In the genomic region with DNA sequence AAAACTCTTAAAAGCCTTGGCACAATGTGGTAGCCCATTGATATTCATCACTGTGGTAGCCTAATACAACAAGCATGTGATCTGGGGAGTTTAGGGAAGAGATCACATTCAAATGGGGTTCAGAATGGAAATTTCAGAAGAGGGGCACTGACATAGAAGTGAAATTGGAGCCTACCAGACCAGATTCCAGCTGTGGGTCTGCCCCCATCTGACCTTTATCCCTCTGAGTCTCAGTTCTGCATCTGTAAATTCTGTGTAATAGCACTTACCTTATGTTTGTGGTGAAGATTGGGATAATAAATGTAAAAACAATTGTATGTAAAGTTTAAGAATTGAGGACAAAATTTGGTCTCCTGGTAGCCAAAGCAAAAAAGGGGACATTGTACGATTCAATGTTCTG, we compare ENCODE assay signal across 28 cellular contexts.
"Had no signal": no experiment of that assay in that cellular context is flagged by ENCODE, and none has a peak within 500 bp of the region (broad histone marks: within the 10 kb centered on the region; RNA-seq: fewer than 3 reads in every experiment).

No MANE protein-coding gene starts in this region.

- H3K27ac ChIP-seq: stomach, suprapubic skin, testis, thoracic aorta, thyroid gland, tibial artery, tibial nerve, transverse colon, upper lobe of left lung, upper lobe of right lung, uterus, vagina had no signal

- H3K27me3 Mint-ChIP-seq: stimulated activated naive CD8-positive, alpha-beta T cell treated with anti-CD3 and anti-CD28 coated beads, Interleukin-15, amount 100 ng/mL, for 72 hours; type B pancreatic cell had no signal

- H3K4me1 ChIP-seq: stomach, suprapubic skin, thyroid gland, tibial artery, tibial nerve, transverse colon, upper lobe of left lung, upper lobe of right lung, uterus, vagina had no signal

- H3K9me3 ChIP-seq: stomach, suprapubic skin, testis, thoracic aorta, thyroid gland, tibial artery, tibial nerve, transverse colon, upper lobe of left lung, upper lobe of right lung, uterus, vagina had no signal

- H3K27ac Mint-ChIP-seq: stimulated activated effector memory CD8-positive, alpha-beta T cell treated with anti-CD3 and anti-CD28 coated beads, Interleukin-12 subunit alpha, Interleukin-12 subunit beta, amount 100 ng/mL, for 72 hours; stimulated activated naive CD8-positive, alpha-beta T cell treated with anti-CD3 and anti-CD28 coated beads, Interleukin-15, amount 100 ng/mL, for 72 hours; stimulated activated naive CD8-positive, alpha-beta T cell treated with anti-CD3 and anti-CD28 coated beads, Interleukin-15, Interleukin-2, amounts not matched to agents 100 ng/mL and 50 ng/mL, for 24 hours; type B pancreatic cell had no signal

- H3K4me3 ChIP-seq: stomach, suprapubic skin, testis, thoracic aorta, thyroid gland, tibial artery, tibial nerve, transverse colon, upper lobe of left lung, upper lobe of right lung, uterus, vagina had no signal

- ATAC-seq: stimulated activated effector memory CD8-positive, alpha-beta T cell treated with anti-CD3 and anti-CD28 coated beads, Interleukin-12 subunit alpha, Interleukin-12 subunit beta, amount 100 ng/mL, for 72 hours; stimulated activated naive CD8-positive, alpha-beta T cell treated with anti-CD3 and anti-CD28 coated beads, Interleukin-15, amount 100 ng/mL, for 72 hours; stimulated activated naive CD8-positive, alpha-beta T cell treated with anti-CD3 and anti-CD28 coated beads, Interleukin-15, Interleukin-2, amounts not matched to agents 100 U/mL and 50 U/mL, for 24 hours; upper lobe of right lung had no signal

- H3K36me3 ChIP-seq: stomach, suprapubic skin, thoracic aorta, thyroid gland, tibial artery, tibial nerve, transverse colon, upper lobe of left lung, upper lobe of right lung, uterus, vagina had no signal

- H3K4me1 Mint-ChIP-seq: stimulated activated effector memory CD8-positive, alpha-beta T cell treated with anti-CD3 and anti-CD28 coated beads, Interleukin-12 subunit alpha, Interleukin-12 subunit beta, amount 100 ng/mL, for 72 hours; stimulated activated naive CD8-positive, alpha-beta T cell treated with anti-CD3 and anti-CD28 coated beads, Interleukin-15, amount 100 ng/mL, for 72 hours had no signal

- H3K36me3 Mint-ChIP-seq: stimulated activated effector memory CD8-positive, alpha-beta T cell treated with anti-CD3 and anti-CD28 coated beads, Interleukin-12 subunit alpha, Interleukin-12 subunit beta, amount 100 ng/mL, for 72 hours; type B pancreatic cell had no signal

- H3K27me3 ChIP-seq: stomach, suprapubic skin, testis, thyroid gland, tibial artery, tibial nerve, transverse colon, upper lobe of left lung, upper lobe of right lung, uterus, vagina had no signal

- H3K9me3 Mint-ChIP-seq: stimulated activated naive CD8-positive, alpha-beta T cell treated with anti-CD3 and anti-CD28 coated beads, Interleukin-15, amount 100 ng/mL, for 72 hours; stimulated activated naive CD8-positive, alpha-beta T cell treated with anti-CD3 and anti-CD28 coated beads, Interleukin-15, Interleukin-2, amounts not matched to agents 100 ng/mL and 50 ng/mL, for 24 hours; type B pancreatic cell had no signal

- H3K4me3 Mint-ChIP-seq: stimulated activated effector memory CD8-positive, alpha-beta T cell treated with anti-CD3 and anti-CD28 coated beads, Interleukin-12 subunit alpha, Interleukin-12 subunit beta, amount 100 ng/mL, for 72 hours; stimulated activated naive CD8-positive, alpha-beta T cell treated with anti-CD3 and anti-CD28 coated beads, Interleukin-15, amount 100 ng/mL, for 72 hours; stimulated activated naive CD8-positive, alpha-beta T cell treated with anti-CD3 and anti-CD28 coated beads, Interleukin-15, Interleukin-2, amounts not matched to agents 100 ng/mL and 50 ng/mL, for 24 hours; type B pancreatic cell had no signal

- DNase-seq: stimulated activated CD4-positive, alpha-beta T cell treated with anti-CD3 and anti-CD28 coated beads, Interleukin-1b, Interleukin-23, amount 100 ng/mL, for 48 hours; stimulated activated CD4-positive, alpha-beta T cell treated with anti-CD3 and anti-CD28 coated beads, Interleukin-2, amount 100 ng/mL, for 24 hours; stimulated activated CD4-positive, alpha-beta T cell treated with anti-CD3 and anti-CD28 coated beads, Interleukin-2, amount 100 ng/mL, for 48 hours; stimulated activated CD4-positive, alpha-beta T cell treated with anti-CD3 and anti-CD28 coated beads, Interleukin-4, amount 100 ng/mL, for 1 hour; stimulated activated CD4-positive, alpha-beta T cell treated with anti-CD3 and anti-CD28 coated beads, Interleukin-4, amount 100 ng/mL, for 24 hours; stimulated activated CD4-positive, alpha-beta T cell treated with anti-CD3 and anti-CD28 coated beads, Interleukin-4, amount 100 ng/mL, for 4 hours; stimulated activated CD8-positive, alpha-beta memory T cell treated with anti-CD3 and anti-CD28 coated beads, Interleukin-4, amount 100 ng/mL, for 48 hours; stimulated activated naive CD4-positive, alpha-beta T cell; stimulated activated naive CD4-positive, alpha-beta T cell treated with Interleukin-2 at 50 U/mL for 16 hours; stimulated activated naive CD8-positive, alpha-beta T cell treated with anti-CD3 and anti-CD28 coated beads, Interleukin-15, amount 100 ng/mL, for 72 hours; stimulated activated naive CD8-positive, alpha-beta T cell treated with anti-CD3 and anti-CD28 coated beads, Interleukin-15, Interleukin-2, amounts not matched to agents 100 U/mL and 50 U/mL, for 24 hours; stomach; substantia nigra; testis; thyroid gland; tibial artery; transverse colon; trophoblast cell; upper lobe of left lung; upper lobe of right lung; uterus had no signal
